ENCODE assay signal across 1 cellular context in the genomic region with DNA sequence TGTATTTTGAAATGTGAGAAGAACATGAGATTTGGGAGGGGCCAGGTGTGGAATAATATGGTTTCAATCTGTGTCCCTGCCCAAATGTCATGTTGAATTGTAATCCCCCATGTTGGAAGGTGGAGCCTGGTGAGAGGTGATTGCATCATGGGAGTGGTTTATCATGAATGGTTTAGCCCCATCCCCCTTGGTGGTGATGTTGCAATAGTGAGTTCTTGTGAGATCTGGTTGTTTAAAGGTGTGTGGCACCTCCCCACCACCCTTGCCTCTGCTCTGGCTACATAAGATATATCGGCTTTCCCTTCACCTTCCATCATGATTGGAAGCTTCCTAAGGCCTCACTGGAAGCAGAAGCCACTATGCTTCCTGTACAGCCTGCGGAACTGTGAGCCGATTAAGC.
TF ChIP-seq lines count a peak whose summit lies in the region.

No MANE protein-coding gene starts in this region.

TF ChIP-seq in GM23338, 12 proteins besides CTCF, POLR2A, EP300 and RAD21 (continued from another document):
- TF ChIP-seq REST (IDR thresholded peaks at IDR 0.05; ENCODE audit: unreplicated experiment) (no peak), POLR2AphosphoS5 (IDR thresholded peaks at IDR 0.05; ENCODE audit: low read depth) (no peak), ZNF114 (CRISPR knock-in tag; IDR thresholded peaks at IDR 0.05) (no peak), NANOG (IDR thresholded peaks at IDR 0.05; ENCODE audit: borderline replicate concordance) (no peak), EZH2phosphoT487 (IDR thresholded peaks at IDR 0.05; ENCODE audit: unreplicated experiment) (no peak), ZNF331 (CRISPR knock-in tag; IDR thresholded peaks at IDR 0.05; ENCODE audit: low read depth) (no peak), CREB1 (CRISPR knock-in tag; IDR thresholded peaks at IDR 0.05; ENCODE audit: low read depth) (no peak), STAT1 (IDR thresholded peaks at IDR 0.05; ENCODE audit: unreplicated experiment) (no peak), JUNB (IDR thresholded peaks at IDR 0.05; ENCODE audit: unreplicated experiment) (no peak), ZNF462 (CRISPR knock-in tag; IDR thresholded peaks at IDR 0.05) (no peak), ETS1 (IDR thresholded peaks at IDR 0.05) (no peak)
